26 cellular contexts compared by ENCODE assay signal in genomic region chr22:28589102-28589501, GRCh38.
"Had no signal": no experiment of that assay in that cellular context is flagged by ENCODE, and none has a peak within 500 bp of the region (broad histone marks: within the 10 kb centered on the region; RNA-seq: fewer than 3 reads in every experiment).

No MANE protein-coding gene starts in this region.

- ATAC-seq: left cardiac atrium; left lobe of liver; lower lobe of right lung; natural killer cell; sciatic nerve; stimulated activated naive CD8-positive, alpha-beta T cell treated with anti-CD3 and anti-CD28 coated beads, Interleukin-15, Interleukin-2, amounts not matched to agents 100 U/mL and 50 U/mL, for 24 hours had no signal

- H3K27me3 ChIP-seq: ovary, right atrium auricular region, stomach, testis, thyroid gland, transverse colon, upper lobe of left lung had no signal

- H3K4me1 ChIP-seq: lower lobe of right lung, right atrium auricular region, testis, thyroid gland, transverse colon, upper lobe of left lung had no signal

- H3K9me3 ChIP-seq: lower lobe of right lung, ovary, right atrium auricular region, stomach, testis, thyroid gland, transverse colon, upper lobe of left lung had no signal

- H3K36me3 ChIP-seq: lower lobe of right lung, ovary, right atrium auricular region, stomach, thyroid gland, transverse colon, upper lobe of left lung had no signal

- DNase-seq: hippocampal formation; kidney glomerular epithelial cell; left cardiac atrium; lower lobe of right lung; mammary epithelial cell; mesenchymal stem cell; naive B cell; natural killer cell; nephron progenitor cell; ovary; stimulated activated CD4-positive, alpha-beta T cell treated with anti-CD3 and anti-CD28 coated beads, Interleukin-12 subunit alpha, Interleukin-12 subunit beta, amount 100 ng/mL, for 4 hours; stimulated activated CD4-positive, alpha-beta T cell treated with anti-CD3 and anti-CD28 coated beads, Interleukin-15, amount 100 ng/mL, for 24 hours; stimulated activated CD4-positive, alpha-beta T cell treated with anti-CD3 and anti-CD28 coated beads, Interleukin-2, amount 100 ng/mL, for 24 hours; stimulated activated CD4-positive, alpha-beta T cell treated with anti-CD3 and anti-CD28 coated beads, Interleukin-4, amount 100 ng/mL, for 1 hour; stimulated activated naive B cell treated with anti-CD40 and anti-IgM and Interleukin-4, amounts not matched to agents 10 μg/mL and 1 μg/mL and 100 μg/mL, for 72 hours; stimulated activated naive CD8-positive, alpha-beta T cell treated with anti-CD3 and anti-CD28 coated beads, Interleukin-15, Interleukin-2, amounts not matched to agents 100 U/mL and 50 U/mL, for 24 hours; stomach; testis; thyroid gland; transverse colon; upper lobe of left lung had no signal

- H3K27ac ChIP-seq: lower lobe of right lung, ovary, right atrium auricular region, skin epidermis, stomach, testis, thyroid gland, transverse colon, upper lobe of left lung had no signal

- H3K4me3 ChIP-seq: lower lobe of right lung, ovary, right atrium auricular region, skin epidermis, stomach, testis, thyroid gland, transverse colon, upper lobe of left lung had no signal

- FAIRE-seq: keratinocyte had no signal
